In the genomic region with DNA sequence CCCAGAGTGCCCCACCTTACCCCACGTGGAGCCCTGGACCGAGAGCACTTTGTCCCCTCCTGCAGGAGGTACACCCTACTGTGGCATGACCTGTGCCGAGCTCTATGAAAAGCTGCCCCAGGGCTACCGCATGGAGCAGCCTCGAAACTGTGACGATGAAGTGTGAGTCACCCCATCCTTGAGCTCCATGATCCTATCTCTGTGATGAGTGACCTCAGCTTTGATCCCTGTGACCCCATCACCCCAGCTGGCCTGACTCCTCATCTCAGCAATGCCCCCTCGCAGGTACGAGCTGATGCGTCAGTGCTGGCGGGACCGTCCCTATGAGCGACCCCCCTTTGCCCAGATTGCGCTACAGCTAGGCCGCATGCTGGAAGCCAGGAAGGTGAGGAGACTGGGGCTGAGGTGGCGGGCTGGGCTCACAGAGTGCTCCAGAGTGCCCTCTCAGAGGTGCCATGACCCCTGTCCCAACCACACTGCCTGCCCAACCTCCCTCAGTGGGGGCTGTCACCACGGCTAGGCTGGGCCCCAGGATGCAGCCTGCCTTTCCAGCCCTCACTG, we compare ENCODE assay signal across 23 cellular contexts. TPM values are rescaled to one million over a fixed set of nuclear protein-coding genes. Genes with fewer than 3 reads are reported as not detected.
DNase-seq lines count a peak whose midpoint lies in the region; ATAC-seq and TF ChIP-seq lines count a peak whose summit lies in the region.
"Had no signal": no experiment of that assay in that cellular context is flagged by ENCODE, and none has a peak within 500 bp of the region (broad histone marks: within the 10 kb centered on the region; RNA-seq: fewer than 3 reads in every experiment).

No MANE protein-coding gene starts in this region.

- no peak overlapping the region for H3K27ac ChIP-seq in endodermal cell (ENCODE audit: low read depth, low read length)
- H3K27ac ChIP-seq in neural progenitor cell: no peak overlapping the region
- H3K27ac ChIP-seq in aorta (ENCODE audit: low read depth in 1 of 2, low read length in 2 of 2): no peak overlapping the region
- H3K27ac ChIP-seq in caudate nucleus (ENCODE audit: low read depth, low read length): no peak overlapping the region
- H3K27ac ChIP-seq in coronary artery: no peak overlapping the region

- H3K9me3 Mint-ChIP-seq in endodermal cell (peaks cover 14% of the 10 kb centered on the region), neural progenitor cell (peaks cover 16% of the 10 kb centered on the region)

- H3K4me3 Mint-ChIP-seq in endodermal cell (no peak overlapping the region), neural progenitor cell (no peak overlapping the region)
- H3K4me3 Mint-ChIP-seq: CD4-positive, CD25-positive, alpha-beta regulatory T cell; H9 had no signal

- peaks cover 18% of the 10 kb centered on the region for H3K4me1 Mint-ChIP-seq in endodermal cell
- no peaks in the 10 kb centered on the region for H3K4me1 Mint-ChIP-seq in neural progenitor cell

- no peak overlapping the region for H3K4me3 ChIP-seq in endodermal cell (ENCODE audit: low read length)
- no peak overlapping the region for H3K4me3 ChIP-seq in neural progenitor cell
- H3K4me3 ChIP-seq in aorta (ENCODE audit: low read length in 2 of 2): no peak overlapping the region
- no peak overlapping the region for H3K4me3 ChIP-seq in coronary artery
- H3K4me3 ChIP-seq: MG63 had no signal

- ATAC-seq in left ventricle myocardium superior: no peak
- ATAC-seq in aorta (ENCODE audit: low FRiP score): no peak
- no peak for ATAC-seq in GM21528 (IDR thresholded peaks at IDR 0.05; ENCODE audit: low FRiP score, unreplicated experiment)

- no peak overlapping the region for H2AFZ ChIP-seq in neural progenitor cell (replicated peaks)

- H3F3A ChIP-seq in neural progenitor cell (ENCODE audit: low read depth): no peaks in the 10 kb centered on the region

- H3K27ac Mint-ChIP-seq in endodermal cell (no peak overlapping the region), neural progenitor cell (peak overlapping the region; percentile 60)
- H3K27ac Mint-ChIP-seq: CD4-positive, CD25-positive, alpha-beta regulatory T cell; H9 had no signal

- H3K9me3 ChIP-seq in endodermal cell (ENCODE audit: control insufficient read depth, low read length) (peaks cover 12% of the 10 kb centered on the region), neural progenitor cell (ENCODE audit: low read depth) (no peaks in the 10 kb centered on the region), aorta (ENCODE audit: control insufficient read depth, low read length) (peaks cover 3% of the 10 kb centered on the region)
- H3K9me3 ChIP-seq: BE2C had no signal

- H3K27me3 Mint-ChIP-seq in endodermal cell (ENCODE audit: insufficient read depth) (no peaks in the 10 kb centered on the region), neural progenitor cell (ENCODE audit: insufficient read depth, low read depth) (peaks cover 5% of the 10 kb centered on the region)

- no peaks in the 10 kb centered on the region for H4K20me1 ChIP-seq in neural progenitor cell (ENCODE audit: low read depth)

- H3K9ac ChIP-seq in endodermal cell (ENCODE audit: extremely low read depth, low read length, poor library complexity, severe bottlenecking) (no peak overlapping the region), neural progenitor cell (no peak overlapping the region)

- TF ChIP-seq CTCF in endodermal cell (conservative IDR thresholded peaks at IDR 0.05): no peak
- TF ChIP-seq CTCF in neural progenitor cell (IDR thresholded peaks at IDR 0.05): no peak
- no peak for TF ChIP-seq CTCF in coronary artery (IDR thresholded peaks at IDR 0.05)

- no peaks in the 10 kb centered on the region for H3K36me3 Mint-ChIP-seq in endodermal cell (ENCODE audit: low read depth)
- no peaks in the 10 kb centered on the region for H3K36me3 Mint-ChIP-seq in neural progenitor cell

- H3K27me3 ChIP-seq in endodermal cell (ENCODE audit: control insufficient read depth, insufficient read depth, low read length, poor library complexity, severe bottlenecking) (no peaks in the 10 kb centered on the region), neural progenitor cell (no peaks in the 10 kb centered on the region), aorta (ENCODE audit: control insufficient read depth in 1 of 2, insufficient read depth in 2 of 2, low read length in 1 of 2) (no peaks in the 10 kb centered on the region)
- H3K27me3 ChIP-seq: BE2C, MG63 had no signal

- 91 to 94% methylated on average over 10 to 16 of the region's 16 CpGs for WGBS in endodermal cell (ENCODE audit: insufficient coverage in 1 of 2, insufficient read length in 1 of 2), 2 experiments
- 94 to 95% methylated on average over 16 of the region's 16 CpGs for WGBS in aorta, 2 donors

- intact Hi-C loops in cardiac septum (cut with DNase I) (no loop called here), left ventricle myocardium superior (cut with micrococcal nuclease) (no loop called here), aorta (cut with DNase I) (no loop called here)

- H3K36me3 ChIP-seq in endodermal cell (ENCODE audit: control insufficient read depth, insufficient read depth, low read length): no peaks in the 10 kb centered on the region
- H3K36me3 ChIP-seq in neural progenitor cell: no peaks in the 10 kb centered on the region
- no peaks in the 10 kb centered on the region for H3K36me3 ChIP-seq in aorta (ENCODE audit: control insufficient read depth in 1 of 2, insufficient read depth in 2 of 2, low read length in 1 of 2)
- H3K36me3 ChIP-seq: BE2C, MG63 had no signal

- DNase-seq in cardiac septum (ENCODE audit: low spot score) (peak; percentile 55), left ventricle myocardium superior (no peak), endodermal cell (peak; percentile 22), neural progenitor cell (ENCODE audit: low spot score) (no peak), aorta (peak; percentile 37 to 57), caudate nucleus (lab: John Stamatoyannopoulos, UW) (no peak), coronary artery (ENCODE audit: low spot score) (no peak)
- DNase-seq: BE2C; Caco-2; CD4-positive, CD25-positive, alpha-beta regulatory T cell; GDM1; H9; MG63; NCI-H1048; NCI-H1436; NCI-H1930; NCI-H226; NCI-H524; NCI-H82; OCI-M1; RPMI8226; SHP77 treated with DMSO at 0.1 percent for 48 hours had no signal

- H3K4me1 ChIP-seq in endodermal cell (ENCODE audit: control insufficient read depth, insufficient read depth, low read length) (no peaks in the 10 kb centered on the region), neural progenitor cell (no peaks in the 10 kb centered on the region), aorta (ENCODE audit: control insufficient read depth in 1 of 2, insufficient read depth in 2 of 2, low read length in 2 of 2) (no peaks in the 10 kb centered on the region)
- H3K4me1 ChIP-seq: BE2C, Caco-2 had no signal

- no peaks in the 10 kb centered on the region for H3K79me2 ChIP-seq in neural progenitor cell (ENCODE audit: low read depth)

- no peak overlapping the region for H3K4me2 ChIP-seq in neural progenitor cell

RNA-seq across cellular contexts. Expression of a gene that starts 16.2 kb away (rescaled TPM):
- 1.6 TPM for total RNA-seq in cardiac septum
- total RNA-seq in left ventricle myocardium superior: 0.40 TPM
- total RNA-seq in endodermal cell: 1 to 10 TPM in 1 of 2 donors, under 1 TPM in 1; 0.64 to 1.2 TPM
- polyA plus RNA-seq in endodermal cell (2013, experiment 1 of 2): not detected
- polyA plus RNA-seq in endodermal cell (2013, experiment 2 of 2): not detected
- 0.09 TPM in 1 of 2 replicates, not detected in the other for total RNA-seq in neural progenitor cell (ENCODE audit: low replicate concordance)
- total RNA-seq in aorta: under 1 TPM; 0.18 to 0.52 TPM
- under 1 TPM in 1 of 2 donors, not detected in 1; 0.20 TPM for polyA plus RNA-seq in aorta
- total RNA-seq: Caco-2, H9 had no signal
- polyA plus RNA-seq: CD4-positive, CD25-positive, alpha-beta regulatory T cell had no signal

RNA-seq across cellular contexts. Expression of a gene that starts 20.6 kb away (rescaled TPM):
- total RNA-seq in cardiac septum (27.7 TPM), left ventricle myocardium superior (21.9 TPM), endodermal cell (under 1 TPM; 0.40 to 0.99 TPM), neural progenitor cell (ENCODE audit: low replicate concordance) (0.21 and 0.25 TPM in 2 replicates), aorta (10 to 100 TPM; 41.0 to 65.3 TPM)
- 1.2 TPM for polyA plus RNA-seq in endodermal cell (2013, experiment 1 of 2)
- polyA plus RNA-seq in endodermal cell (2013, experiment 2 of 2): 1.7 TPM
- 1 to 10 TPM; 4.0 to 4.1 TPM for polyA plus RNA-seq in aorta
- total RNA-seq: Caco-2 had no signal
- polyA plus RNA-seq: CD4-positive, CD25-positive, alpha-beta regulatory T cell had no signal

RNA-seq across cellular contexts. Expression of a gene that starts 36.0 kb away (rescaled TPM):
- total RNA-seq in cardiac septum (not detected), left ventricle myocardium superior (not detected), endodermal cell (10 to 100 TPM in 1 of 2 donors, 1 to 10 TPM in 1; 9.7 to 17.9 TPM), neural progenitor cell (ENCODE audit: low replicate concordance) (not detected in 2 replicates), aorta (not detected)
- 1.9 TPM for polyA plus RNA-seq in endodermal cell (2013, experiment 1 of 2)
- polyA plus RNA-seq in endodermal cell (2013, experiment 2 of 2): 1.8 TPM
- 1 to 10 TPM in 1 of 2 donors, not detected in 1; 2.3 TPM for polyA plus RNA-seq in aorta
- total RNA-seq: CD4-positive, CD25-positive, alpha-beta regulatory T cell had no signal
- polyA plus RNA-seq: CD4-positive, CD25-positive, alpha-beta regulatory T cell had no signal

RNA-seq across cellular contexts. Expression of a gene that starts 37.4 kb away (rescaled TPM):
- total RNA-seq in cardiac septum (0.78 TPM), left ventricle myocardium superior (1.3 TPM), endodermal cell (100 to 1,000 TPM; 126 to 149 TPM), neural progenitor cell (ENCODE audit: low replicate concordance) (164 and 261 TPM in 2 replicates), aorta (1 to 10 TPM in 1 of 2 donors, under 1 TPM in 1; 0.68 to 1.1 TPM)
- 183 TPM for polyA plus RNA-seq in endodermal cell (2013, experiment 1 of 2)
- 169 TPM for polyA plus RNA-seq in endodermal cell (2013, experiment 2 of 2)
- polyA plus RNA-seq in aorta: 1 to 10 TPM in 1 of 2 donors, under 1 TPM in 1; 0.36 to 1.0 TPM

RNA-seq across cellular contexts. Expression of a gene that starts 46.4 kb away (rescaled TPM):
- 37.8 TPM for total RNA-seq in cardiac septum
- total RNA-seq in left ventricle myocardium superior: 30.2 TPM
- 10 to 100 TPM; 24.4 to 28.3 TPM for total RNA-seq in endodermal cell
- polyA plus RNA-seq in endodermal cell (2013, experiment 1 of 2): 25.1 TPM
- 23.3 TPM for polyA plus RNA-seq in endodermal cell (2013, experiment 2 of 2)
- 5.6 and 11.9 TPM in 2 replicates for total RNA-seq in neural progenitor cell (ENCODE audit: low replicate concordance)
- 10 to 100 TPM; 57.4 to 57.9 TPM for total RNA-seq in aorta
- 10 to 100 TPM; 27.8 to 60.5 TPM for polyA plus RNA-seq in aorta

Comparison
In these comparisons a context has a peak if more than half of its experiments do, and no peak if none do; other contexts are left out.
1. DNase-seq: peak in cardiac septum (single experiment), endodermal cell (single experiment) and aorta (2 of 2); none in left ventricle myocardium superior (single experiment), neural progenitor cell (single experiment), caudate nucleus (0 of 61) and coronary artery (single experiment).
2. RNA of a gene that starts 20.6 kb away (total RNA-seq): 41.0 to 65.3 TPM in aorta, 27.7 TPM in cardiac septum (single experiment) and 21.9 TPM in left ventricle myocardium superior (single experiment); 0.40 to 0.99 TPM in endodermal cell and 0.21 to 0.25 TPM in neural progenitor cell; every median in the first group is over 10 times any median in the second.
3. RNA of a gene that starts 36.0 kb away (total RNA-seq): 9.7 to 17.9 TPM in endodermal cell; not detected in cardiac septum (single experiment), not detected in left ventricle myocardium superior (single experiment), not detected in neural progenitor cell and not detected in aorta; every median in the first group is over 10 times any median in the second.